23 cellular contexts compared by ENCODE assay signal in the genomic region with DNA sequence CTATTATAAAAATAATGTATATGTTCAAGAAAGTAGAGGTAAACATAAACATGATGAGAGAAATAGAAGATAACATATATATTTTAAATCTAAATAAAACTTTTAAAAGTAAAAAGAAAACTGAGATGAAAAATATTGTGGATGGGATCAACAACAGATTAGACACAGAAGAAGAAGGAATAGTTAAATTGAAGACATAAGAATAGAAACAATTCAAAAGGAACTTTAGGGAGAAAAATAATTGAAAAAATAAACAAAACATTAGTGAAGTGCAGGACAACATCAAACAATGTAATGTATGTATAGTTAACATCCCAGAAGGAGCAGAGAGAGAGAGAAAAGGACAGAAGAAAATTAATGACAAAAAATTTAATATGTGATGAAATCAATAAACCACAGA.
"Had no signal": no experiment of that assay in that cellular context is flagged by ENCODE, and none has a peak within 500 bp of the region (broad histone marks: within the 10 kb centered on the region; RNA-seq: fewer than 3 reads in every experiment).

No MANE protein-coding gene starts in this region.

- ATAC-seq: effector memory CD8-positive, alpha-beta T cell; esophagus mucosa; gastroesophageal sphincter; heart left ventricle; left cardiac atrium; left lung; left ventricle myocardium superior; lower lobe of right lung; mucosa of descending colon; naive thymus-derived CD8-positive, alpha-beta T cell had no signal

- DNase-seq: colonic mucosa; cortex of kidney; effector CD8-positive, alpha-beta T cell; effector memory CD8-positive, alpha-beta T cell; erythroblast; esophagus squamous epithelium; foreskin fibroblast; foreskin melanocyte; heart left ventricle; hypothalamus; immature natural killer cell; islet precursor cell; left cardiac atrium; left lung; left ventricle myocardium superior; lower lobe of right lung; mesenchymal stem cell; mucosa of descending colon; naive B cell; naive thymus-derived CD8-positive, alpha-beta T cell had no signal

- FAIRE-seq: endometrium had no signal
